ENCODE assay signal across 8 cellular contexts in the genomic region with DNA sequence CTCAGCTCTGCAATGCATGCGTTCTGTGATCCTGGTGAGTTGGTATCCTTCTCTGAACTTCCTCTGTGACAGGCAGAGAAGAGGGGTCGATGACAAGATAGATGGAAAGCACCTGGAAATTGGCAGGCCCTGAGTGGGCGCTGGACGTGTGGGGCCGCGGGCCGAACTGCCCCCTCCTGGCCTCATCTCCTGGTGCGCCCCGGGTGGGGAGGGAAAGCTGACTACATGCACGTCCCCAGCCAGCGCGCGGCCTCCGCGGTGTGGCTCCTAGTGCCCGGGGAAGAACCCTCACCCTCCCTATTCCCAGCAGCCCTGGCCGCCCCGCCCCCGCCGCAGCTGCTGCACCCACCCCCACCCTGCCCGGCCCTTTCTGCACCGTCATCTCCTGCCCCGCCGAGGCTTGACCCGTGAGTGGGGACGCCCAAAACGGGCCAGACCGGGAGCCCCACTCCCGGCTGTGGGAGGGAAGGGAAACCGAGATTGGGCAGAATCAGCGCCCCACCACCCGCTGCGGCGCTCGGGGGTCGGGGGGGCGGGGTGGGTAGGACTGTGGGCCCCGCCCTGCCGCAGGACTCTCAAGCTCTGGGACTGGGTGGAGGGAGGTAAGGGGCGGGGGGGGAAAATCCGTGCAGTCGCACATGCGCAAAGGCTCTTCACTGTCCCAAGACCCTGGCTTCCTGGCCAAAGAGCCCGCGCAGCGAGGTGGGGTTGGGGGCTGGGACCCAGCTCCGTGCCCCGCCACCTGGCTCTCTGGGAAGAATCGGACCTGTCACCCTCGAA. TPM values are rescaled to one million over a fixed set of nuclear protein-coding genes. Genes with fewer than 3 reads are reported as not detected.
A peak's percentile ranks its signal among the peaks of the same experiment; 100 is the strongest.
DNase-seq lines count a peak whose midpoint lies in the region; ATAC-seq and TF ChIP-seq lines count a peak whose summit lies in the region.

A gene (plus strand): TSS at position 371 of the 780 bp plus-strand sequence.

- in situ Hi-C loops in gastrocnemius medialis (cut with MboI; ENCODE audit: low sequenced_read_pairs in 4 of 4) = no loop called here

- H3K9me3 ChIP-seq in iPS-18c (ENCODE audit: control insufficient read depth, insufficient read depth, low read length) (no peaks in the 10 kb centered on the region), gastrocnemius medialis (no peaks in the 10 kb centered on the region)

- POLR2A ChIA-PET in MCF 10A (lab: Yijun Ruan, JAX) = interaction anchor here (0.7 to 2.8 kb wide), 15 partner anchors 8 to 1067 kb away, joined by 3 to 51 read pairs (median 4); a partner anchor contains a TSS

- H3K9me3 Mint-ChIP-seq in CD14-positive monocyte = peaks cover 0 to 12% (median 6%) of the 10 kb centered on the region in 7 donors
- H3K9me3 Mint-ChIP-seq in MCF 10A (ENCODE audit: unreplicated experiment) = no peaks in the 10 kb centered on the region

- ATAC-seq in GM18873 (IDR thresholded peaks at IDR 0.05; ENCODE audit: low FRiP score, unreplicated experiment) (peak; percentile 48), HG03432 (IDR thresholded peaks at IDR 0.05; ENCODE audit: unreplicated experiment) (peak; percentile 48), gastrocnemius medialis (peak; percentile 62 to 68)

- peak; percentile 74 for DNase-seq in CD14-positive monocyte (ENCODE audit: low spot score)
- DNase-seq in OCI-M1 (lab: John Stamatoyannopoulos, UW) = peak; percentile 91
- peak; percentile 77 for DNase-seq in MCF 10A (ENCODE audit: unreplicated experiment)
- DNase-seq in gastrocnemius medialis = peak; percentile 83 to 91
- no peak for DNase-seq in NK-92 treated with Interleukin-12 subunit alpha and Interleukin-12 subunit beta, amount 100 ng/mL, for 24 hours (lab: John Stamatoyannopoulos, UW)

- H3K4me1 Mint-ChIP-seq in CD14-positive monocyte = peaks cover 54% of the 10 kb centered on the region
- H3K4me1 Mint-ChIP-seq in MCF 10A (ENCODE audit: insufficient read depth, unreplicated experiment) = peaks cover 34% of the 10 kb centered on the region

- no TSS peak for BruUV-seq in MCF 10A (replicated peaks; lab: Mats Ljungman, UMichigan)

- TF ChIP-seq POLR2A in gastrocnemius medialis (IDR thresholded peaks at IDR 0.05) = peak; percentile 81 to 87

- H3K36me3 Mint-ChIP-seq in CD14-positive monocyte (peaks cover 20 to 21% of the 10 kb centered on the region in 2 donors), MCF 10A (ENCODE audit: insufficient read depth, unreplicated experiment) (peaks cover 11% of the 10 kb centered on the region)

- H3K27ac ChIP-seq in gastrocnemius medialis = peak within 1 kb of the TSS; percentile 94 to 100 (median 96)

- H3K4me3 Mint-ChIP-seq in CD14-positive monocyte (peak within 1 kb of the TSS; percentile 81 to 94), MCF 10A (ENCODE audit: unreplicated experiment) (peak within 1 kb of the TSS; percentile 83)

- H3K27me3 Mint-ChIP-seq in CD14-positive monocyte (ENCODE audit: low read depth in 3 of 3) (peaks cover 58 to 90% (median 74%) of the 10 kb centered on the region in 3 donors), MCF 10A (ENCODE audit: insufficient read depth, unreplicated experiment) (no peaks in the 10 kb centered on the region)

- peak within 1 kb of the TSS; percentile 69 to 92 (median 82) for H3K27ac Mint-ChIP-seq in CD14-positive monocyte
- peak within 1 kb of the TSS; percentile 90 for H3K27ac Mint-ChIP-seq in MCF 10A (ENCODE audit: low read depth, unreplicated experiment)

- CTCF ChIA-PET in MCF 10A (lab: Yijun Ruan, JAX) = interaction anchor here (0.7 to 1.4 kb wide), 5 partner anchors 11 to 208 kb away, joined by 3 to 4 read pairs (median 3); a partner anchor contains a TSS

- no peaks in the 10 kb centered on the region for H3K27me3 ChIP-seq in gastrocnemius medialis

- peaks cover 52 to 55% of the 10 kb centered on the region in 2 donors for H3K4me1 ChIP-seq in gastrocnemius medialis

- peak within 1 kb of the TSS; percentile 64 for H3K4me3 ChIP-seq in iPS-18c (ENCODE audit: insufficient read depth, low read depth, low read length)
- peak within 1 kb of the TSS; percentile 54 to 78 (median 66) for H3K4me3 ChIP-seq in gastrocnemius medialis

- H3K36me3 ChIP-seq in gastrocnemius medialis = no peaks in the 10 kb centered on the region

- intact Hi-C loops in CD14-positive monocyte (cut with micrococcal nuclease) = no loop called here
- intact Hi-C loops in MCF 10A (cut with micrococcal nuclease) = loop anchor here (1.0 kb wide), 1 partner anchor 9 kb away; no protein-coding TSS in a partner anchor
- intact Hi-C loops in gastrocnemius medialis (cut with DNase I; ENCODE audit: low total_unique reads) = loop anchor here (5.0 kb wide), 1 partner anchor 72 kb away; no protein-coding TSS in a partner anchor

- TF ChIP-seq CTCF in CD14-positive monocyte (IDR thresholded peaks at IDR 0.05) (no peak), MCF 10A (IDR thresholded peaks at IDR 0.05; ENCODE audit: unreplicated experiment) (no peak), gastrocnemius medialis (IDR thresholded peaks at IDR 0.05 in 4 of 5, conservative IDR thresholded peaks at IDR 0.05 in 1 of 5) (no peak)

RNA-seq across cellular contexts. Expression of the gene that starts here (rescaled TPM):
- 1 to 10 TPM; 2.7 to 3.8 TPM for polyA plus RNA-seq in CD14-positive monocyte
- total RNA-seq in MCF 10A (2022) = 49.8 and 65.7 TPM in 2 replicates
- 100 to 1,000 TPM in 3 of 4 donors, 10 to 100 TPM in 1; 77.5 to 231 (median 173) TPM for total RNA-seq in gastrocnemius medialis

Comparison
In these comparisons a context has a peak if more than half of its experiments do, and no peak if none do; other contexts are left out.
1. intact Hi-C loops: an anchor here in MCF 10A (1.0 kb wide) and gastrocnemius medialis (5.0 kb wide); none called in CD14-positive monocyte.